Comparison of ENCODE assay signal across 20 cellular contexts in genomic region chr1:205004296-205004813, GRCh38. TPM values are rescaled to one million over a fixed set of nuclear protein-coding genes. Genes with fewer than 3 reads are reported as not detected.
DNase-seq lines count a peak whose midpoint lies in the region; ATAC-seq, FAIRE-seq and TF ChIP-seq lines count a peak whose summit lies in the region.
"Had no signal": no experiment of that assay in that cellular context is flagged by ENCODE, and none has a peak within 500 bp of the region (broad histone marks: within the 10 kb centered on the region; RNA-seq: fewer than 3 reads in every experiment).

No MANE protein-coding gene starts in this region.

- intact Hi-C loops in sciatic nerve (cut with DNase I) = no loop called here

- no peak for DNase-seq in D721Med (ENCODE audit: insufficient read length, low spot score)
- DNase-seq in inferior parietal cortex (ENCODE audit: extremely low spot score) = peak; percentile 57
- DNase-seq in sciatic nerve (ENCODE audit: low spot score) = no peak
- no peak for DNase-seq in effector CD8-positive, alpha-beta T cell (lab: John Stamatoyannopoulos, UW)
- no peak for DNase-seq in cerebellar cortex (ENCODE audit: low spot score)
- DNase-seq: CD4-positive, CD25-positive, alpha-beta regulatory T cell; COR-L47; GM23248; Karpas-422; NCI-H1048; NCI-H1436; NCI-H2029; NCI-H446; PC-3; SIG-M5 had no signal

- peak overlapping the region; percentile 83 for H3K27ac ChIP-seq in angular gyrus (ENCODE audit: low read depth, low read length)
- H3K27ac ChIP-seq: GM23248, RWPE1 had no signal

- ATAC-seq in sciatic nerve = peak; percentile 83
- no peak for ATAC-seq in HG02763 (IDR thresholded peaks at IDR 0.05; ENCODE audit: unreplicated experiment)
- ATAC-seq in GM18873 (IDR thresholded peaks at IDR 0.05; ENCODE audit: low FRiP score, unreplicated experiment) = no peak

- no peak for TF ChIP-seq CTCF in D721Med (IDR thresholded peaks at IDR 0.05; ENCODE audit: insufficient read depth, missing control alignments)

- peak; percentile 38 for FAIRE-seq in D721Med (lab: Jason Lieb, UNC)
- FAIRE-seq: G401.6 had no signal

RNA-seq across cellular contexts. Expression of gene CNTN2, which starts 38.7 kb away (rescaled TPM):
- 8.0 TPM for total RNA-seq in sciatic nerve
- total RNA-seq: CD4-positive, CD25-positive, alpha-beta regulatory T cell; GM23248 had no signal
